ENCODE assay signal across 16 cellular contexts in genomic region chr10:52744057-52744819, GRCh38. TPM values are rescaled to one million over a fixed set of nuclear protein-coding genes. Genes with fewer than 3 reads are reported as not detected.
DNase-seq lines count a peak whose midpoint lies in the region; ATAC-seq and TF ChIP-seq lines count a peak whose summit lies in the region.
"Had no signal": no experiment of that assay in that cellular context is flagged by ENCODE, and none has a peak within 500 bp of the region (broad histone marks: within the 10 kb centered on the region; RNA-seq: fewer than 3 reads in every experiment).

No MANE protein-coding gene starts in this region.

- no peak overlapping the region for H2AFZ ChIP-seq in mammary epithelial cell (ENCODE audit: low read depth, low read length)

- H3K36me3 ChIP-seq in mammary epithelial cell (ENCODE audit: insufficient read depth, low read length) (no peaks in the 10 kb centered on the region), sigmoid colon (no peaks in the 10 kb centered on the region), Peyer's patch (no peaks in the 10 kb centered on the region)
- H3K36me3 ChIP-seq: HAP-1 had no signal

- WGBS in mammary epithelial cell (ENCODE audit: low coverage, missing lambda C conversion rate): 73% methylated on average over 7 of the region's 8 CpGs
- WGBS in sigmoid colon, 2 donors: 75 to 76% methylated on average over 8 of the region's 8 CpGs

- no peak overlapping the region for H3K9ac ChIP-seq in mammary epithelial cell (ENCODE audit: insufficient read depth, low read length)
- H3K9ac ChIP-seq: BLaER1 treated with 17β-estradiol and CSF1 and Interleukin-3, amounts not matched to agents 10 nM and 100 nM had no signal

- dilution Hi-C loops in mammary epithelial cell (cut with HindIII; ENCODE audit: low sequenced_read_pairs): no loop called here

- no peak overlapping the region for H3K4me2 ChIP-seq in mammary epithelial cell (ENCODE audit: insufficient read depth, low read depth, low read length)

- H3K4me1 ChIP-seq in mammary epithelial cell (ENCODE audit: insufficient read depth, low read length): peaks cover 11% of the 10 kb centered on the region
- H3K4me1 ChIP-seq in foreskin keratinocyte: no peaks in the 10 kb centered on the region
- no peaks in the 10 kb centered on the region for H3K4me1 ChIP-seq in sigmoid colon
- H3K4me1 ChIP-seq in Peyer's patch: no peaks in the 10 kb centered on the region
- H3K4me1 ChIP-seq: HAP-1 had no signal

- TF ChIP-seq POLR2A in sigmoid colon (IDR thresholded peaks at IDR 0.05): no peak
- no peak for TF ChIP-seq POLR2A in Peyer's patch (IDR thresholded peaks at IDR 0.05)

- TF ChIP-seq CTCF in mammary epithelial cell (conservative IDR thresholded peaks at IDR 0.05 in 1 of 2, IDR thresholded peaks at IDR 0.05 in 1 of 2; ENCODE audit: extremely low read depth in 1 of 2, insufficient read depth in 1 of 2, low read depth in 1 of 2, low read length in 2 of 2) (no peak), foreskin keratinocyte (conservative IDR thresholded peaks at IDR 0.05) (no peak), sigmoid colon (IDR thresholded peaks at IDR 0.05) (no peak), Peyer's patch (IDR thresholded peaks at IDR 0.05) (no peak)

- intact Hi-C loops in mammary epithelial cell (cut with micrococcal nuclease) (no loop called here), sigmoid colon (cut with DNase I) (no loop called here)

- H4K20me1 ChIP-seq in mammary epithelial cell (ENCODE audit: insufficient read depth, low read length): no peaks in the 10 kb centered on the region

- DNase-seq in HEK293T (ENCODE audit: extremely low spot score): no peak
- DNase-seq in RKO (ENCODE audit: low spot score): peak; percentile 19
- peak; percentile 15 for DNase-seq in mammary epithelial cell
- DNase-seq in foreskin keratinocyte: peak in 1 of 2 donors; percentile 34
- DNase-seq in SIG-M5 (lab: John Stamatoyannopoulos, UW): no peak
- no peak for DNase-seq in sigmoid colon
- DNase-seq in Peyer's patch: no peak
- DNase-seq: ACHN; CD4-positive, CD25-positive, alpha-beta regulatory T cell; DMS53; GF-D8; GOT3; HFFc6 had no signal

- H3K4me3 ChIP-seq in mammary epithelial cell (replicated peaks in 1 of 3; ENCODE audit: insufficient read depth in 1 of 3, low read depth in 2 of 3, low read length in 3 of 3) (no peak overlapping the region), sigmoid colon (no peak overlapping the region), Peyer's patch (no peak overlapping the region)
- H3K4me3 ChIP-seq: BLaER1 treated with 17β-estradiol and CSF1 and Interleukin-3, amounts not matched to agents 10 nM and 100 nM; HAP-1 had no signal

- H3K27ac ChIP-seq in mammary epithelial cell (ENCODE audit: insufficient read depth, low read depth, low read length) (no peak overlapping the region), foreskin keratinocyte (no peak overlapping the region), sigmoid colon (no peak overlapping the region), Peyer's patch (no peak overlapping the region)

- in situ Hi-C loops in mammary epithelial cell (cut with MboI; ENCODE audit: low sequenced_read_pairs in 2 of 2): loop anchor here in 1 of 2 donors (5.0 to 25.0 kb wide), 2 partner anchors 38 to 107 kb away; no protein-coding TSS in a partner anchor

- H3K27me3 ChIP-seq in mammary epithelial cell (ENCODE audit: insufficient read depth, low read length) (peaks cover 2% of the 10 kb centered on the region), foreskin keratinocyte (no peaks in the 10 kb centered on the region), sigmoid colon (no peaks in the 10 kb centered on the region), Peyer's patch (no peaks in the 10 kb centered on the region)
- H3K27me3 ChIP-seq: BLaER1 treated with 17β-estradiol and CSF1 and Interleukin-3, amounts not matched to agents 10 nM and 100 nM had no signal

- H3K9me3 ChIP-seq in mammary epithelial cell (replicated peaks; ENCODE audit: insufficient read depth, low read length): no peaks in the 10 kb centered on the region
- no peaks in the 10 kb centered on the region for H3K9me3 ChIP-seq in sigmoid colon
- no peaks in the 10 kb centered on the region for H3K9me3 ChIP-seq in Peyer's patch
- H3K9me3 ChIP-seq: HAP-1 had no signal

- BruUV-seq in mammary epithelial cell (replicated peaks; lab: Mats Ljungman, UMichigan): no TSS peak

- POLR2A ChIA-PET in HEK293T (lab: Yijun Ruan, JAX): no interaction called here

- CTCF ChIA-PET in HEK293T (lab: Yijun Ruan, JAX) (interaction anchor here (1.2 kb wide), 1 partner anchor 36 kb away, joined by 5 read pairs; no protein-coding TSS in a partner anchor), mammary epithelial cell (lab: Charles Lee; ENCODE audit: low non-redundant PET) (no interaction called here)

- H3K79me2 ChIP-seq in mammary epithelial cell (ENCODE audit: insufficient read depth, low read length): no peaks in the 10 kb centered on the region

- TF ChIP-seq EP300 in sigmoid colon (IDR thresholded peaks at IDR 0.05): no peak

- ATAC-seq in foreskin keratinocyte: peak; percentile 64

TF ChIP-seq in HEK293T, 16 proteins besides CTCF, POLR2A, EP300 and RAD21:
- TF ChIP-seq SP1 (IDR thresholded peaks at IDR 0.05) (no peak), HDGF (IDR thresholded peaks at IDR 0.05; ENCODE audit: borderline replicate concordance) (no peak), SUZ12 (IDR thresholded peaks at IDR 0.05) (no peak), PKNOX1 (IDR thresholded peaks at IDR 0.05) (peak; percentile 29; the same call in 1 of the 2 replicates), BHLHE40 (IDR thresholded peaks at IDR 0.05; ENCODE audit: borderline replicate concordance) (no peak)

RNA-seq across cellular contexts. Expression of gene MBL2, which starts 28.3 kb away (rescaled TPM):
- total RNA-seq in mammary epithelial cell (not detected), foreskin keratinocyte (not detected in 2 replicates), sigmoid colon (not detected), Peyer's patch (not detected)
- polyA plus RNA-seq in mammary epithelial cell (not detected), foreskin keratinocyte (not detected in 2 replicates), sigmoid colon (not detected)
- not detected for polyA minus RNA-seq in mammary epithelial cell
- total RNA-seq: A172; CD4-positive, CD25-positive, alpha-beta regulatory T cell; HFFc6 had no signal
- polyA plus RNA-seq: CD4-positive, CD25-positive, alpha-beta regulatory T cell had no signal

Comparison
In these comparisons a context has a peak if more than half of its experiments do, and no peak if none do; other contexts are left out.
1. DNase-seq: peak in RKO (single experiment) and mammary epithelial cell (single experiment); none in HEK293T (single experiment), SIG-M5 (single experiment), sigmoid colon (single experiment) and Peyer's patch (0 of 3).